15 cellular contexts compared by ENCODE assay signal in the genomic region with DNA sequence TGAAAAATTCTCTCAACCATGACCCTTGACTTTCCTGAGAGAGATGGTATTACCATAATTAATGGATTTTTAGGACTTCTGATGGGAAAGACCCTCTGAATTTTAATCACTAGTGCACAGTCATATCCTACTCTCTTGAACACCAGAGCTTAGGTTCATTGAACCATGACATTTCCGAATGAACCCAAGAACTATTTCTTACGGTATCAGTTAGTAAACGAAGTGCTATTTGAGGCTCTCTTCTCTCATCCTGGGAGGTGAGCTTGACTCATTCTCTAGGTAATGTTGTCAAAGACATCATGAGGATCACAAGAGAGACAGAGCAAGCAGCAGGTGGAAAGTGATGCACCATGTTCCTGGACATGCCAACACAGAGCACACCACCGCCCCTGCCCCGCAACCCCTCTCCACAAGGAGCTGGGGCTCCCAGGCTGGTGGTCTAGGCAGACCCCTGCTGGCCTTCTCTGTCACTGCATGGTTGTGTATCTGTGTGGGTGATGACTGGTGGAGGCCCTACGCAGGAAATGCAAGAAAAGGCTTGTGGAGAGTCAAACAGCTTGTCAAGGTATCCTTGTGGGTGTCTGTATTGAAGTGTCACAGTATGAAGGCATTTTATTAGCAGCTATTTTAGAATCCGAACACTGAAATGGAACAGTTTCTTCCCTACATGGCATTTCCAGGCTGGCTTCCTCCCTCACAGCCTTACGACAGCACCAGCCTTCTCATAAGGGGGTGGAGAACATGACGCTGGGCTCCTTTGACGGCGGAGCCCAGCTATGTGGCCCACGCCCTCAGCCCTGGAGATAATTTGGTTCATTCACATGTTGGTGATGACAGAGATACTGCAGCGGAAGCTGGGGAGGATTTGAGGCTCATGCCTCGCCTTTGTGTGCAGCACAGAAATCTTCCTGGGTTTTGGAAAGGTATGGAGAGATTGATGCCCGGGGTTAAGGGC.
DNase-seq lines count a peak whose midpoint lies in the region; ATAC-seq and TF ChIP-seq lines count a peak whose summit lies in the region.
"Had no signal": no experiment of that assay in that cellular context is flagged by ENCODE, and none has a peak within 500 bp of the region (broad histone marks: within the 10 kb centered on the region; RNA-seq: fewer than 3 reads in every experiment).

No MANE protein-coding gene starts in this region.

- POLR2A ChIA-PET in HCT116 (lab: Charles Lee) = no interaction called here

- CTCF ChIA-PET in HCT116 (lab: Charles Lee) = no interaction called here

- DNase-seq in ELF-1 (ENCODE audit: low read depth, low spot score) (peak; percentile 77), HCT116 (ENCODE audit: low read depth, low spot score) (no peak), caudate nucleus (lab: John Stamatoyannopoulos, UW) (peak in 46 of 61 donors; percentile 23 to 95 (median 70)), left kidney (ENCODE audit: low read depth, low spot score) (peak; percentile 32), left colon (no peak)
- no peak for DNase-seq in stimulated activated CD8-positive, alpha-beta memory T cell treated with anti-CD3 and anti-CD28 coated beads, Interleukin-4, amount 100 ng/mL, for 48 hours
- DNase-seq: activated CD8-positive, alpha-beta T cell treated with anti-CD3 and anti-CD28 coated beads for 36 hours; activated naive CD4-positive, alpha-beta T cell treated with anti-CD3 and anti-CD28 coated beads, Interleukin-2, amount 10 ng/mL, durations not matched to agents 7 days and 5 days; HFFc6; IMR-90; NCI-H2081 treated with DMSO at 0.1 percent for 48 hours; Peyer's patch had no signal

- no peaks in the 10 kb centered on the region; a peak in 1 of 4 replicates for H3K4me1 ChIP-seq in HCT116 (ENCODE audit: control insufficient read depth in 1 of 2, insufficient read depth in 2 of 2, low read length in 2 of 2)
- H3K4me1 ChIP-seq: BLaER1, Peyer's patch had no signal

- no peaks in the 10 kb centered on the region for H3K79me2 ChIP-seq in HCT116 (ENCODE audit: insufficient read depth, low read length)

- no peaks in the 10 kb centered on the region for H3K9me2 ChIP-seq in HCT116 (ENCODE audit: insufficient read depth)

- H3K27ac ChIP-seq in HCT116 (ENCODE audit: low read depth, low read length) = no peak overlapping the region
- H3K27ac ChIP-seq in caudate nucleus (ENCODE audit: low read depth, low read length) = no peak overlapping the region
- H3K27ac ChIP-seq: BLaER1, Peyer's patch had no signal

- ATAC-seq in HCT116 = peak; percentile 53; the same call in 1 of the 2 replicates
- no peak for ATAC-seq in HG02623 (IDR thresholded peaks at IDR 0.05; ENCODE audit: unreplicated experiment)
- ATAC-seq in GM19023 (IDR thresholded peaks at IDR 0.05; ENCODE audit: unreplicated experiment) = no peak
- ATAC-seq in left colon = no peak
- ATAC-seq: activated CD8-positive, alpha-beta T cell treated with anti-CD3 and anti-CD28 coated beads for 36 hours had no signal

- intact Hi-C loops in HCT116 (cut with micrococcal nuclease) = no loop called here
- intact Hi-C loops in left colon (cut with DNase I, micrococcal nuclease) = no loop called here

- no peaks in the 10 kb centered on the region for H4K20me1 ChIP-seq in HCT116 (ENCODE audit: insufficient read depth)
- H4K20me1 ChIP-seq: BLaER1 had no signal

- RAD21 ChIA-PET in HCT116 (lab: Charles Lee; ENCODE audit: low non-redundant PET in 1 of 2, low total read pairs in 2 of 2, uncharacterized antibody in 2 of 2, unreplicated experiment in 2 of 2) = no interaction called here

- H3K9me3 ChIP-seq in HCT116 (ENCODE audit: control insufficient read depth in 1 of 2, insufficient read depth in 1 of 2, low read depth in 1 of 2, low read length in 2 of 2) = no peaks in the 10 kb centered on the region
- H3K9me3 ChIP-seq: BLaER1, Peyer's patch had no signal

- no TSS peak for BruUV-seq in HCT116 (replicated peaks; lab: Mats Ljungman, UMichigan)

- no peaks in the 10 kb centered on the region for H3K36me3 ChIP-seq in HCT116 (ENCODE audit: control insufficient read depth in 1 of 2, insufficient read depth in 2 of 2, low read length in 2 of 2)
- H3K36me3 ChIP-seq: BLaER1, Peyer's patch had no signal

- TF ChIP-seq POLR2A in HCT116 (IDR thresholded peaks at IDR 0.05; ENCODE audit: borderline replicate concordance, extremely low read depth, insufficient read depth, insufficient read length) = no peak

- H2AFZ ChIP-seq in HCT116 (ENCODE audit: low read depth, low read length, poor library complexity, severe bottlenecking) = no peak overlapping the region

- H3K27me3 ChIP-seq in HCT116 (ENCODE audit: insufficient read depth, low read length) = peaks cover 25% of the 10 kb centered on the region; the same call in 1 of the 2 replicates
- H3K27me3 ChIP-seq: BLaER1, Peyer's patch had no signal

- TF ChIP-seq RAD21 in HCT116 (IDR thresholded peaks at IDR 0.05; ENCODE audit: low read depth) = no peak

- peak in 2 of 3 experiments; percentile 38 to 39; a peak in 4 of 6 replicates for TF ChIP-seq CTCF in HCT116 (IDR thresholded peaks at IDR 0.05 in 2 of 3, conservative IDR thresholded peaks at IDR 0.05 in 1 of 3; ENCODE audit: borderline replicate concordance in 1 of 3, insufficient read depth in 1 of 3, low read depth in 2 of 3, low read length in 2 of 3)

- no peak overlapping the region for H3K4me3 ChIP-seq in HCT116 (replicated peaks in 1 of 2; ENCODE audit: low read depth in 1 of 2, low read length in 2 of 2)
- H3K4me3 ChIP-seq: BLaER1, Peyer's patch had no signal

- H3K4me2 ChIP-seq in HCT116 (ENCODE audit: low read length) = no peak overlapping the region
- H3K4me2 ChIP-seq: BLaER1 had no signal

- H3K9ac ChIP-seq in HCT116 (ENCODE audit: low read length) = no peak overlapping the region
- H3K9ac ChIP-seq: BLaER1 had no signal

TF ChIP-seq in HCT116, 20 proteins besides CTCF, POLR2A, EP300 and RAD21:
- TF ChIP-seq SP1 (IDR thresholded peaks at IDR 0.05; ENCODE audit: low read depth) (no peak), ZFX (IDR thresholded peaks at IDR 0.05) (no peak), CBX3 (IDR thresholded peaks at IDR 0.05; ENCODE audit: low read depth) (no peak), EZH2phosphoT487 (IDR thresholded peaks at IDR 0.05; ENCODE audit: borderline replicate concordance) (no peak), SRF (IDR thresholded peaks at IDR 0.05; ENCODE audit: low read depth) (no peak), EGR1 (IDR thresholded peaks at IDR 0.05; ENCODE audit: low read depth) (no peak), TCF7L2 (IDR thresholded peaks at IDR 0.05; ENCODE audit: borderline replicate concordance, extremely low read depth, insufficient read depth, insufficient read length) (no peak), SIN3A (IDR thresholded peaks at IDR 0.05; ENCODE audit: low read depth) (no peak), FOSL1 (IDR thresholded peaks at IDR 0.05; ENCODE audit: low read depth) (no peak), YY1 (IDR thresholded peaks at IDR 0.05; ENCODE audit: extremely low read depth, insufficient replicate concordance, low read depth, low read length) (no peak)
- TF ChIP-seq, protein P1, sequence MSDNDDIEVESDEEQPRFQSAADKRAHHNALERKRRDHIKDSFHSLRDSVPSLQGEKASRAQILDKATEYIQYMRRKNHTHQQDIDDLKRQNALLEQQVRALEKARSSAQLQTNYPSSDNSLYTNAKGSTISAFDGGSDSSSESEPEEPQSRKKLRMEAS (IDR thresholded peaks at IDR 0.05) = no peak
- TF ChIP-seq, protein P2, sequence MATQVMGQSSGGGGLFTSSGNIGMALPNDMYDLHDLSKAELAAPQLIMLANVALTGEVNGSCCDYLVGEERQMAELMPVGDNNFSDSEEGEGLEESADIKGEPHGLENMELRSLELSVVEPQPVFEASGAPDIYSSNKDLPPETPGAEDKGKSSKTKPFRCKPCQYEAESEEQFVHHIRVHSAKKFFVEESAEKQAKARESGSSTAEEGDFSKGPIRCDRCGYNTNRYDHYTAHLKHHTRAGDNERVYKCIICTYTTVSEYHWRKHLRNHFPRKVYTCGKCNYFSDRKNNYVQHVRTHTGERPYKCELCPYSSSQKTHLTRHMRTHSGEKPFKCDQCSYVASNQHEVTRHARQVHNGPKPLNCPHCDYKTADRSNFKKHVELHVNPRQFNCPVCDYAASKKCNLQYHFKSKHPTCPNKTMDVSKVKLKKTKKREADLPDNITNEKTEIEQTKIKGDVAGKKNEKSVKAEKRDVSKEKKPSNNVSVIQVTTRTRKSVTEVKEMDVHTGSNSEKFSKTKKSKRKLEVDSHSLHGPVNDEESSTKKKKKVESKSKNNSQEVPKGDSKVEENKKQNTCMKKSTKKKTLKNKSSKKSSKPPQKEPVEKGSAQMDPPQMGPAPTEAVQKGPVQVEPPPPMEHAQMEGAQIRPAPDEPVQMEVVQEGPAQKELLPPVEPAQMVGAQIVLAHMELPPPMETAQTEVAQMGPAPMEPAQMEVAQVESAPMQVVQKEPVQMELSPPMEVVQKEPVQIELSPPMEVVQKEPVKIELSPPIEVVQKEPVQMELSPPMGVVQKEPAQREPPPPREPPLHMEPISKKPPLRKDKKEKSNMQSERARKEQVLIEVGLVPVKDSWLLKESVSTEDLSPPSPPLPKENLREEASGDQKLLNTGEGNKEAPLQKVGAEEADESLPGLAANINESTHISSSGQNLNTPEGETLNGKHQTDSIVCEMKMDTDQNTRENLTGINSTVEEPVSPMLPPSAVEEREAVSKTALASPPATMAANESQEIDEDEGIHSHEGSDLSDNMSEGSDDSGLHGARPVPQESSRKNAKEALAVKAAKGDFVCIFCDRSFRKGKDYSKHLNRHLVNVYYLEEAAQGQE (IDR thresholded peaks at IDR 0.05; ENCODE audit: low read depth) = no peak
- TF ChIP-seq, protein P3, sequence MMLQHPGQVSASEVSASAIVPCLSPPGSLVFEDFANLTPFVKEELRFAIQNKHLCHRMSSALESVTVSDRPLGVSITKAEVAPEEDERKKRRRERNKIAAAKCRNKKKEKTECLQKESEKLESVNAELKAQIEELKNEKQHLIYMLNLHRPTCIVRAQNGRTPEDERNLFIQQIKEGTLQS (IDR thresholded peaks at IDR 0.05) = no peak

Comparison
In these comparisons a context has a peak if more than half of its experiments do, and no peak if none do; other contexts are left out.
1. DNase-seq: peak in ELF-1 (single experiment), caudate nucleus (46 of 61) and left kidney (single experiment); none in HCT116 (single experiment), left colon (0 of 2) and stimulated activated CD8-positive, alpha-beta memory T cell treated with anti-CD3 and anti-CD28 coated beads, Interleukin-4, amount 100 ng/mL, for 48 hours (single experiment).